In genomic region chrX:56233100-56233499, GRCh38 we compare ENCODE assay signal across 10 cellular contexts. TPM values are rescaled to one million over a fixed set of nuclear protein-coding genes. Genes with fewer than 3 reads are reported as not detected.
DNase-seq lines count a peak whose midpoint lies in the region; ATAC-seq, FAIRE-seq and TF ChIP-seq lines count a peak whose summit lies in the region.
"Had no signal": no experiment of that assay in that cellular context is flagged by ENCODE, and none has a peak within 500 bp of the region (broad histone marks: within the 10 kb centered on the region; RNA-seq: fewer than 3 reads in every experiment).

No MANE protein-coding gene starts in this region.

- H3K36me3 ChIP-seq in left ventricle myocardium inferior = no peaks in the 10 kb centered on the region
- no peaks in the 10 kb centered on the region for H3K36me3 ChIP-seq in sigmoid colon

- H3K27ac ChIP-seq in left ventricle myocardium inferior (replicated peaks) (peak overlapping the region; percentile 75), sigmoid colon (peak overlapping the region; percentile 83 to 87 (median 84))

- peak; percentile 33 for FAIRE-seq in GM12892 (lab: Jason Lieb, UNC)
- FAIRE-seq: small intestine had no signal

- peaks cover 8% of the 10 kb centered on the region for H3K27me3 Mint-ChIP-seq in activated CD8-positive, alpha-beta T cell treated with anti-CD3 and anti-CD28 coated beads for 36 hours

- no peaks in the 10 kb centered on the region for H3K9me3 ChIP-seq in left ventricle myocardium inferior (replicated peaks)
- no peaks in the 10 kb centered on the region for H3K9me3 ChIP-seq in sigmoid colon

- 23 to 71% methylated on average over 17 of the region's 17 CpGs for WGBS in sigmoid colon, 2 donors

- peaks cover 13% of the 10 kb centered on the region for H3K4me1 ChIP-seq in left ventricle myocardium inferior
- H3K4me1 ChIP-seq in sigmoid colon = peaks cover 0 to 10% (median 0%) of the 10 kb centered on the region in 4 donors

- H3K4me3 ChIP-seq in left ventricle myocardium inferior = peak overlapping the region; percentile 68
- H3K4me3 ChIP-seq in sigmoid colon = peak overlapping the region; percentile 34 to 56 (median 52)

- no peak for TF ChIP-seq CTCF in activated CD8-positive, alpha-beta T cell treated with anti-CD3 and anti-CD28 coated beads for 36 hours (IDR thresholded peaks at IDR 0.05)
- TF ChIP-seq CTCF in left ventricle myocardium inferior (IDR thresholded peaks at IDR 0.05; ENCODE audit: borderline replicate concordance) = no peak
- TF ChIP-seq CTCF in sigmoid colon (IDR thresholded peaks at IDR 0.05) = no peak

- POLR2A ChIA-PET in activated CD8-positive, alpha-beta T cell treated with anti-CD3 and anti-CD28 coated beads for 36 hours (lab: Charles Lee) = no interaction called here

- H3K27ac Mint-ChIP-seq in activated CD8-positive, alpha-beta T cell treated with anti-CD3 and anti-CD28 coated beads for 36 hours = no peak overlapping the region

- CTCF ChIA-PET in activated CD8-positive, alpha-beta T cell treated with anti-CD3 and anti-CD28 coated beads for 36 hours (lab: Charles Lee) = interaction anchor here (1.9 kb wide), 1 partner anchor 16 kb away, joined by 6 read pairs; no protein-coding TSS in a partner anchor

- H3K4me3 Mint-ChIP-seq in activated CD8-positive, alpha-beta T cell treated with anti-CD3 and anti-CD28 coated beads for 36 hours = peak overlapping the region; percentile 67

- intact Hi-C loops in activated CD8-positive, alpha-beta T cell treated with anti-CD3 and anti-CD28 coated beads for 36 hours (cut with micrococcal nuclease) = no loop called here
- intact Hi-C loops in left ventricle myocardium inferior (cut with micrococcal nuclease) (no loop called here), sigmoid colon (cut with DNase I) (loop anchor here (10.0 kb wide), 1 partner anchor 1362 kb away; the partner anchor contains the start of gene ZXDB)

- H3K27me3 ChIP-seq in left ventricle myocardium inferior (ENCODE audit: low read depth) (no peaks in the 10 kb centered on the region), sigmoid colon (no peaks in the 10 kb centered on the region)

- DNase-seq in GM12892 (ENCODE audit: insufficient read length) (no peak), left ventricle myocardium inferior (no peak), sigmoid colon (no peak), SW480 (ENCODE audit: low spot score) (no peak), occipital lobe (lab: John Stamatoyannopoulos, UW) (no peak)
- no peak for DNase-seq in activated CD8-positive, alpha-beta T cell treated with anti-CD3 and anti-CD28 coated beads for 36 hours
- DNase-seq in stimulated activated CD4-positive, alpha-beta T cell treated with anti-CD3 and anti-CD28 coated beads, Interleukin-4, amount 100 ng/mL, for 24 hours = no peak
- DNase-seq: activated gamma-delta T cell treated with Interleukin-2 at 50 U/mL for 16 hours, small intestine had no signal

- no peaks in the 10 kb centered on the region for H3K9me3 Mint-ChIP-seq in activated CD8-positive, alpha-beta T cell treated with anti-CD3 and anti-CD28 coated beads for 36 hours

- TF ChIP-seq POLR2A in GM12892 (IDR thresholded peaks at IDR 0.05; ENCODE audit: low read depth, low read length) = no peak
- no peak for TF ChIP-seq POLR2A in sigmoid colon (IDR thresholded peaks at IDR 0.05)

- H3K36me3 Mint-ChIP-seq in activated CD8-positive, alpha-beta T cell treated with anti-CD3 and anti-CD28 coated beads for 36 hours (ENCODE audit: low read depth) = no peaks in the 10 kb centered on the region

- TF ChIP-seq EP300 in sigmoid colon (IDR thresholded peaks at IDR 0.05) = no peak

- H3K4me1 Mint-ChIP-seq in activated CD8-positive, alpha-beta T cell treated with anti-CD3 and anti-CD28 coated beads for 36 hours (ENCODE audit: low read depth) = peaks cover 6% of the 10 kb centered on the region

- no peak for ATAC-seq in activated CD8-positive, alpha-beta T cell treated with anti-CD3 and anti-CD28 coated beads for 36 hours
- no peak for ATAC-seq in GM18519 (IDR thresholded peaks at IDR 0.05; ENCODE audit: low FRiP score, unreplicated experiment)

RNA-seq across cellular contexts. Expression of gene KLF8, which starts 0.9 kb away (rescaled TPM):
- 6.9 TPM for polyA plus RNA-seq in GM12892 (2012; ENCODE audit: missing spikeins)
- 1 to 10 TPM in 1 of 2 experiments, under 1 TPM in 1; 0.76 to 1.2 TPM for total RNA-seq in activated CD8-positive, alpha-beta T cell treated with anti-CD3 and anti-CD28 coated beads for 36 hours
- total RNA-seq in left ventricle myocardium inferior (3.3 TPM), sigmoid colon (10 to 100 TPM in 3 of 4 donors, 1 to 10 TPM in 1; 9.1 to 19.7 (median 10.4) TPM), occipital lobe (20.4 TPM)
- polyA plus RNA-seq in sigmoid colon = 1 to 10 TPM in 2 of 3 donors, under 1 TPM in 1; 0.69 to 3.5 (median 1.2) TPM
